ENCODE assay signal across 11 cellular contexts in the genomic region with DNA sequence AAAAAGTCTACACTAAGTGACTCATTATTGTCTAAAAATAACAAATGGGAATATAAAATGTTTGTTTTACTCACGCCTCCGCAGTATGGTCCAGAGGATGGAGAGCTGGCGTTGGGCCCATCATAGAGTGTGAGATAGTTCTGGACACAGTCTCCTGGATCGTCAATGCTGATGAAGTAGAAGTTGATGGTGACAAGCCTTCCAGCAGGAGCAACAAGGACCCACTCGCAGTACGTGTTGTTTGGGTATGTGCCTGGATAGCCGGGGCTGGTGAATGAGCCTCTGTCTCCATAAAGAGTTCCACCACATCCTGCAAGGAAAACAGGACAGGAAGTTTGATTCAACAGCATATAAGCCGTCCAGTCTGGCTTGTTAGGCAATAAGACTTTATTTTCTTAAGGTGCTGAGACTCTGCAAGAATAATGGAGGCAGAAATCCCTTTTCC. TPM values are rescaled to one million over a fixed set of nuclear protein-coding genes. Genes with fewer than 3 reads are reported as not detected.
DNase-seq lines count a peak whose midpoint lies in the region; ATAC-seq and FAIRE-seq lines count a peak whose summit lies in the region.
"Had no signal": no experiment of that assay in that cellular context is flagged by ENCODE, and none has a peak within 500 bp of the region (broad histone marks: within the 10 kb centered on the region; RNA-seq: fewer than 3 reads in every experiment).

No MANE protein-coding gene starts in this region.

- H3K4me3 ChIP-seq in right cardiac atrium (ENCODE audit: low read length), result no peak overlapping the region
- H3K4me3 ChIP-seq: prostate gland had no signal

- no peak for FAIRE-seq in urothelium cell line (lab: Jason Lieb, UNC)

- ATAC-seq in right cardiac atrium (peak; percentile 64 to 79), HG02610 (IDR thresholded peaks at IDR 0.05; ENCODE audit: unreplicated experiment) (no peak), HG02884 (IDR thresholded peaks at IDR 0.05; ENCODE audit: unreplicated experiment) (no peak), GM18519 (IDR thresholded peaks at IDR 0.05; ENCODE audit: low FRiP score, unreplicated experiment) (no peak)

- no peaks in the 10 kb centered on the region for H3K9me3 Mint-ChIP-seq in activated CD4-positive, alpha-beta T cell treated with anti-CD3 and anti-CD28 coated beads, Interleukin-2, amount 10 ng/mL, durations not matched to agents 7 days and 5 days

- H3K27me3 ChIP-seq in right cardiac atrium (ENCODE audit: control insufficient read depth, insufficient read depth), result no peaks in the 10 kb centered on the region

- H3K4me3 Mint-ChIP-seq in activated CD4-positive, alpha-beta T cell treated with anti-CD3 and anti-CD28 coated beads, Interleukin-2, amount 10 ng/mL, durations not matched to agents 7 days and 5 days, result no peak overlapping the region
- H3K4me3 Mint-ChIP-seq: T-helper 17 cell had no signal

- peaks cover 6% of the 10 kb centered on the region for H3K4me1 ChIP-seq in right cardiac atrium (ENCODE audit: control insufficient read depth, insufficient read depth, low read length)
- H3K4me1 ChIP-seq: prostate gland had no signal

- H3K27ac ChIP-seq in right cardiac atrium (ENCODE audit: low read length), result peak overlapping the region; percentile 59
- H3K27ac ChIP-seq: 22Rv1, prostate gland had no signal

- H3K27me3 Mint-ChIP-seq in activated CD4-positive, alpha-beta T cell treated with anti-CD3 and anti-CD28 coated beads, Interleukin-2, amount 10 ng/mL, durations not matched to agents 7 days and 5 days, result no peaks in the 10 kb centered on the region

- peaks cover 15% of the 10 kb centered on the region for H3K4me1 Mint-ChIP-seq in activated CD4-positive, alpha-beta T cell treated with anti-CD3 and anti-CD28 coated beads, Interleukin-2, amount 10 ng/mL, durations not matched to agents 7 days and 5 days

- intact Hi-C loops in right cardiac atrium (cut with DNase I), result loop anchor here in 2 of 4 donors (5.0 kb wide), 1 partner anchor 429 kb away; no protein-coding TSS in a partner anchor

- no peak for DNase-seq in activated CD4-positive, alpha-beta T cell treated with anti-CD3 and anti-CD28 coated beads, Interleukin-2, amount 10 ng/mL, durations not matched to agents 7 days and 5 days
- no peak for DNase-seq in activated CD4-positive, alpha-beta T cell treated with anti-CD3 and anti-CD28 coated beads, Interleukin-2, amount 50 U/mL, for 48 hours
- DNase-seq in brain pericyte (ENCODE audit: low read depth, low spot score), result peak; percentile 59
- peak; percentile 48 to 70 (median 67) for DNase-seq in right cardiac atrium
- DNase-seq in urothelium cell line (ENCODE audit: low spot score), result peak; percentile 32

- H3K36me3 Mint-ChIP-seq in activated CD4-positive, alpha-beta T cell treated with anti-CD3 and anti-CD28 coated beads, Interleukin-2, amount 10 ng/mL, durations not matched to agents 7 days and 5 days (ENCODE audit: low read depth), result no peaks in the 10 kb centered on the region

- H3K27ac Mint-ChIP-seq in activated CD4-positive, alpha-beta T cell treated with anti-CD3 and anti-CD28 coated beads, Interleukin-2, amount 10 ng/mL, durations not matched to agents 7 days and 5 days, result peak overlapping the region; percentile 46
- H3K27ac Mint-ChIP-seq: T-helper 17 cell had no signal

- H3K9me3 ChIP-seq in right cardiac atrium (ENCODE audit: control insufficient read depth, low read length), result no peaks in the 10 kb centered on the region
- H3K9me3 ChIP-seq: prostate gland had no signal

- CTCF ChIA-PET in activated CD4-positive, alpha-beta T cell treated with anti-CD3 and anti-CD28 coated beads, Interleukin-2, amount 10 ng/mL, durations not matched to agents 7 days and 5 days (lab: Charles Lee), result interaction anchor here (0.6 kb wide), 4 partner anchors 38 to 895 kb away, joined by 3 to 4 read pairs (median 3); no protein-coding TSS in a partner anchor

- 29% methylated on average over 8 of the region's 8 CpGs for WGBS in right cardiac atrium

- POLR2A ChIA-PET in activated CD4-positive, alpha-beta T cell treated with anti-CD3 and anti-CD28 coated beads, Interleukin-2, amount 10 ng/mL, durations not matched to agents 7 days and 5 days (lab: Charles Lee), result no interaction called here

RNA-seq across cellular contexts. Expression of gene RSU1, which starts 11.5 kb away (rescaled TPM):
- 100 to 1,000 TPM in 1 of 2 experiments, 10 to 100 TPM in 1; 79.5 to 106 TPM for total RNA-seq in activated CD4-positive, alpha-beta T cell treated with anti-CD3 and anti-CD28 coated beads, Interleukin-2, amount 10 ng/mL, durations not matched to agents 7 days and 5 days
- 10 to 100 TPM; 46.9 to 53.4 (median 49.5) TPM for total RNA-seq in right cardiac atrium
- 44.4 TPM for polyA plus RNA-seq in right cardiac atrium

Comparison
In these comparisons a context has a peak if more than half of its experiments do, and no peak if none do; other contexts are left out.
1. DNase-seq: peak in brain pericyte (single experiment), right cardiac atrium (3 of 3) and urothelium cell line (single experiment); none in activated CD4-positive, alpha-beta T cell treated with anti-CD3 and anti-CD28 coated beads, Interleukin-2, amount 10 ng/mL, durations not matched to agents 7 days and 5 days (single experiment) and activated CD4-positive, alpha-beta T cell treated with anti-CD3 and anti-CD28 coated beads, Interleukin-2, amount 50 U/mL, for 48 hours (0 of 2).
2. ATAC-seq: peak in right cardiac atrium (2 of 2); none in HG02610 (single experiment), HG02884 (single experiment) and GM18519 (single experiment).